In genomic region chr22:17199131-17199731, GRCh38 we compare ENCODE assay signal across 9 cellular contexts. TPM values are rescaled to one million over a fixed set of nuclear protein-coding genes. Genes with fewer than 3 reads are reported as not detected.
DNase-seq lines count a peak whose midpoint lies in the region; ATAC-seq and TF ChIP-seq lines count a peak whose summit lies in the region.
"Had no signal": no experiment of that assay in that cellular context is flagged by ENCODE, and none has a peak within 500 bp of the region (broad histone marks: within the 10 kb centered on the region; RNA-seq: fewer than 3 reads in every experiment).

No MANE protein-coding gene starts in this region.

- no peak for TF ChIP-seq CTCF in mucosa of descending colon (IDR thresholded peaks at IDR 0.05)

- no peaks in the 10 kb centered on the region for H3K4me1 ChIP-seq in mucosa of descending colon (ENCODE audit: low read depth)
- no peaks in the 10 kb centered on the region for H3K4me1 ChIP-seq in urinary bladder (ENCODE audit: insufficient read depth)

- H3K36me3 ChIP-seq in mucosa of descending colon (ENCODE audit: low read depth) (no peaks in the 10 kb centered on the region), urinary bladder (ENCODE audit: insufficient read depth) (no peaks in the 10 kb centered on the region)

- H3K27ac ChIP-seq in urinary bladder (ENCODE audit: low read depth) = no peak overlapping the region

- ATAC-seq in mucosa of descending colon (peak; percentile 50), HG02981 (IDR thresholded peaks at IDR 0.05; ENCODE audit: unreplicated experiment) (no peak)
- ATAC-seq: Panc1 had no signal

- in situ Hi-C loops in KBM-7 (cut with MboI; ENCODE audit: low pct_unique_long_range_greater_than_20kb, low sequenced_read_pairs) = loop anchor here (25.0 kb wide), 2 partner anchors 138 to 262 kb away; no protein-coding TSS in a partner anchor

- DNase-seq in NCI-H1417 (lab: John Stamatoyannopoulos, UW) = peak; percentile 21 to 67 (median 33)
- no peak for DNase-seq in NCI-H1417 treated with DMSO at 0.1 percent for 48 hours (lab: John Stamatoyannopoulos, UW)
- DNase-seq in epidermal melanocyte (ENCODE audit: insufficient read length, low spot score) = peak; percentile 31
- no peak for DNase-seq in mucosa of descending colon
- DNase-seq in KBM-7 = no peak
- DNase-seq in HuH-7 (ENCODE audit: low spot score) = no peak

- intact Hi-C loops in mucosa of descending colon (cut with DNase I, micrococcal nuclease) = no loop called here

- WGBS in urinary bladder = 14% methylated on average over 18 of the region's 18 CpGs

- H3K9me3 ChIP-seq in mucosa of descending colon = no peaks in the 10 kb centered on the region

- H3K4me3 ChIP-seq in mucosa of descending colon (no peak overlapping the region), urinary bladder (ENCODE audit: low read depth, low read length) (peak overlapping the region; percentile 33)

RNA-seq across cellular contexts. Expression of gene ADA2, which starts 20.0 kb away (rescaled TPM):
- total RNA-seq in mucosa of descending colon (10 to 100 TPM; 10.7 to 18.0 (median 11.7) TPM), urinary bladder (8.0 TPM)
- polyA plus RNA-seq in urinary bladder = 14.8 TPM

RNA-seq across cellular contexts. Expression of gene HDHD5, which starts 40.2 kb away (rescaled TPM):
- total RNA-seq in mucosa of descending colon (10 to 100 TPM; 31.0 to 36.1 (median 32.6) TPM), urinary bladder (13.2 TPM)
- polyA plus RNA-seq in urinary bladder = 35.7 TPM

Comparison
In these comparisons a context has a peak if more than half of its experiments do, and no peak if none do; other contexts are left out.
1. DNase-seq: peak in NCI-H1417 (3 of 3) and epidermal melanocyte (single experiment); none in NCI-H1417 treated with DMSO at 0.1 percent for 48 hours (single experiment), mucosa of descending colon (0 of 3), KBM-7 (single experiment) and HuH-7 (single experiment).